Comparison of ENCODE assay signal across 1 cellular context in the genomic region with DNA sequence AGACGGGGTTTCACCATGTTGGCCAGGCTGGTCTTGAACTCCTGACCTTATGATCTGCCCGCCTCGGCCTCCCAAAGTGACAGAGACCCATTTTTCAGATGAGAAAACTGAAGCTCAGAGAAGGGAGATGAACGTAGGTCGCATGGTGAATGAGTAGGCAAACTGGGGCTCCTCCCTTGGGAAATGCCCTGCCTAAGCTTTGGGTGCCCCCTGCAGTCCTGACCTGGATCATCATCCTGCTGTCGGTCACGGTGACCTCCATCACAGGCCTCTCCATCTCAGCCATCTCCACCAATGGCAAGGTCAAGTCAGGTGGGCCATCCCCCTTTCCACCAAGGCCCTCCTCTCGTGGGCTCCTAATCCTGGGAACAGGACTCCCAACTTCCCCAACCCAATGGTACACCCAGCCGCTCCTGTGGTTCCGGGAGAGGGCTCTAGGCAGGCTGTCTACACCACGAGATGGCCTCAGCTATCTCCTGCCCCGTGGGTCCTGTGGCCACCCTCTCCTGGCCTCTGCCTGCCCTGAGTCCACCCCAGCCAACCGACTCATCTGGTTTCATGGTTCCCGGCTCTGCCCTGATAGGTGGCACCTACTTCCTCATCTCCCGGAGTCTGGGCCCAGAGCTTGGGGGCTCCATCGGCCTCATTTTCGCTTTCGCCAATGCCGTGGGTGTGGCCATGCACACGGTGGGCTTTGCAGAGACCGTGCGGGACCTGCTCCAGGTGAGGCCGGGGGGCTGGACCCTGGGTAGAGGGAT.
TF ChIP-seq lines count a peak whose summit lies in the region.

No MANE protein-coding gene starts in this region.

TF ChIP-seq in IMR-90, 13 proteins besides CTCF, POLR2A, EP300 and RAD21:
- TF ChIP-seq SMC3 (IDR thresholded peaks at IDR 0.05; ENCODE audit: low read depth, low read length) (no peak), MAZ (IDR thresholded peaks at IDR 0.05; ENCODE audit: borderline replicate concordance, low read depth, low read length) (no peak), BHLHE40 (IDR thresholded peaks at IDR 0.05; ENCODE audit: low read depth, low read length) (no peak), MXI1 (IDR thresholded peaks at IDR 0.05; ENCODE audit: borderline replicate concordance, low read depth, low read length) (no peak), NFE2L2 (IDR thresholded peaks at IDR 0.05; ENCODE audit: low read depth, low read length) (no peak), MAFK (IDR thresholded peaks at IDR 0.05; ENCODE audit: low read depth, low read length) (no peak), RCOR1 (IDR thresholded peaks at IDR 0.05; ENCODE audit: insufficient replicate concordance, low read length) (no peak), FOS (IDR thresholded peaks at IDR 0.05; ENCODE audit: low read depth, low read length) (no peak)
- TF ChIP-seq, protein P1, sequence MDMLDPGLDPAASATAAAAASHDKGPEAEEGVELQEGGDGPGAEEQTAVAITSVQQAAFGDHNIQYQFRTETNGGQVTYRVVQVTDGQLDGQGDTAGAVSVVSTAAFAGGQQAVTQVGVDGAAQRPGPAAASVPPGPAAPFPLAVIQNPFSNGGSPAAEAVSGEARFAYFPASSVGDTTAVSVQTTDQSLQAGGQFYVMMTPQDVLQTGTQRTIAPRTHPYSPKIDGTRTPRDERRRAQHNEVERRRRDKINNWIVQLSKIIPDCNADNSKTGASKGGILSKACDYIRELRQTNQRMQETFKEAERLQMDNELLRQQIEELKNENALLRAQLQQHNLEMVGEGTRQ (IDR thresholded peaks at IDR 0.05; ENCODE audit: low read depth, low read length): no peak
